In genomic region chr4:188127157-188127874, GRCh38 we compare ENCODE assay signal across 12 cellular contexts. TPM values are rescaled to one million over a fixed set of nuclear protein-coding genes. Genes with fewer than 3 reads are reported as not detected.
DNase-seq lines count a peak whose midpoint lies in the region; ATAC-seq and TF ChIP-seq lines count a peak whose summit lies in the region.
"Had no signal": no experiment of that assay in that cellular context is flagged by ENCODE, and none has a peak within 500 bp of the region (broad histone marks: within the 10 kb centered on the region; RNA-seq: fewer than 3 reads in every experiment).

No MANE protein-coding gene starts in this region.

- H3K27me3 ChIP-seq in MG63, result no peaks in the 10 kb centered on the region
- no peaks in the 10 kb centered on the region for H3K27me3 ChIP-seq in osteoblast (ENCODE audit: insufficient read depth, low read length)
- no peaks in the 10 kb centered on the region for H3K27me3 ChIP-seq in tibial nerve
- H3K27me3 ChIP-seq: dorsolateral prefrontal cortex had no signal

- H3K79me2 ChIP-seq in osteoblast (ENCODE audit: insufficient read depth, low read length), result no peaks in the 10 kb centered on the region

- H3K4me1 Mint-ChIP-seq in Calu3 (ENCODE audit: low read depth, unreplicated experiment) (peaks cover 10% of the 10 kb centered on the region), T-cell (no peaks in the 10 kb centered on the region)

- H3K4me3 Mint-ChIP-seq in Calu3 (ENCODE audit: low read depth, unreplicated experiment), result peak overlapping the region; percentile 25
- H3K4me3 Mint-ChIP-seq in T-cell, result no peak overlapping the region

- peaks cover 13% of the 10 kb centered on the region for H3K4me1 ChIP-seq in osteoblast (ENCODE audit: insufficient read depth, low read length)
- no peaks in the 10 kb centered on the region for H3K4me1 ChIP-seq in tibial nerve

- in situ Hi-C loops in KBM-7 (cut with MboI; ENCODE audit: low pct_unique_long_range_greater_than_20kb, low sequenced_read_pairs), result no loop called here

- H3K27me3 Mint-ChIP-seq in Calu3 (ENCODE audit: unreplicated experiment) (no peaks in the 10 kb centered on the region), T-cell (no peaks in the 10 kb centered on the region)

- BruUV-seq in Calu3 (replicated peaks; lab: Mats Ljungman, UMichigan), result no TSS peak

- no peak for TF ChIP-seq EP300 in tibial nerve (IDR thresholded peaks at IDR 0.05)

- H3K36me3 ChIP-seq in MG63, result no peaks in the 10 kb centered on the region
- H3K36me3 ChIP-seq in osteoblast (ENCODE audit: insufficient read depth, low read length), result no peaks in the 10 kb centered on the region
- H3K36me3 ChIP-seq in tibial nerve, result no peaks in the 10 kb centered on the region

- H3K27ac ChIP-seq in osteoblast (ENCODE audit: low read depth, low read length) (peak overlapping the region; percentile 32), tibial nerve (no peak overlapping the region)
- H3K27ac ChIP-seq: SK-N-MC had no signal

- H2AFZ ChIP-seq in osteoblast (ENCODE audit: low read length), result no peak overlapping the region

- DNase-seq in Calu3 (peak; percentile 41), MG63 (peak; percentile 61), dedifferentiated amniotic fluid mesenchymal stem cell (ENCODE audit: extremely low spot score) (peak; percentile 82), osteoblast (ENCODE audit: insufficient read length, low spot score, missing footprints) (peak; percentile 71), T-cell (no peak), NCI-H1048 (lab: John Stamatoyannopoulos, UW) (no peak), tibial nerve (ENCODE audit: low spot score in 2 of 2) (no peak), KBM-7 (no peak)
- DNase-seq: activated T-cell treated with anti-CD3 and anti-CD28 coated beads, Interleukin-2, amount 50 U/mL, for 1 hour; NCI-H1436 had no signal

- TF ChIP-seq POLR2A in tibial nerve (IDR thresholded peaks at IDR 0.05), result no peak

- H3K9me3 Mint-ChIP-seq in Calu3 (ENCODE audit: low read depth, unreplicated experiment) (no peaks in the 10 kb centered on the region), T-cell (peaks cover 12 to 22% (median 20%) of the 10 kb centered on the region in 3 donors)

- no peaks in the 10 kb centered on the region for H4K20me1 ChIP-seq in osteoblast (ENCODE audit: insufficient read depth, low read length)

- TF ChIP-seq CTCF in Calu3 (IDR thresholded peaks at IDR 0.05; ENCODE audit: unreplicated experiment) (no peak), osteoblast (IDR thresholded peaks at IDR 0.05; ENCODE audit: extremely low read depth, low read depth, low read length) (no peak), tibial nerve (IDR thresholded peaks at IDR 0.05) (no peak)

- peak overlapping the region; percentile 57 for H3K4me2 ChIP-seq in osteoblast (ENCODE audit: insufficient read depth, low read length)

- intact Hi-C loops in Calu3 (cut with micrococcal nuclease; ENCODE audit: unreplicated experiment), result no loop called here

- H3K9me3 ChIP-seq in MG63 (no peaks in the 10 kb centered on the region), osteoblast (ENCODE audit: low read depth, low read length) (no peaks in the 10 kb centered on the region), tibial nerve (no peaks in the 10 kb centered on the region)

- POLR2A ChIA-PET in T-cell (lab: Charles Lee), result no interaction called here

- no peak for ATAC-seq in T-cell (replicated peaks in 1 of 4)

- H3K27ac Mint-ChIP-seq in Calu3 (ENCODE audit: unreplicated experiment) (peak overlapping the region; percentile 67), T-cell (no peak overlapping the region)

- CTCF ChIA-PET in Calu3 (lab: Charles Lee) (no interaction called here), T-cell (lab: Charles Lee) (no interaction called here)

- no peak overlapping the region for H3K4me3 ChIP-seq in MG63
- no peak overlapping the region for H3K4me3 ChIP-seq in osteoblast (ENCODE audit: insufficient read depth, low read length)
- no peak overlapping the region for H3K4me3 ChIP-seq in tibial nerve
- H3K4me3 ChIP-seq: dorsolateral prefrontal cortex, SK-N-MC had no signal

- 55 to 65% methylated on average over 6 of the region's 6 CpGs for WGBS in tibial nerve, 2 donors

- H3K36me3 Mint-ChIP-seq in Calu3 (ENCODE audit: insufficient read depth, unreplicated experiment) (peaks cover 5% of the 10 kb centered on the region), T-cell (no peaks in the 10 kb centered on the region)

RNA-seq across cellular contexts. Expression of gene TRIML1, which starts 11.9 kb away (rescaled TPM):
- total RNA-seq in Calu3 (2022), result not detected in 2 replicates
- not detected in 2 replicates for total RNA-seq in MG63 (2014; rRNA removed; shearing (Covaris generic); ENCODE audit: low replicate concordance)
- total RNA-seq in osteoblast, result not detected in 2 replicates
- total RNA-seq in T-cell, result not detected
- total RNA-seq in tibial nerve, result not detected
- total RNA-seq: dorsolateral prefrontal cortex had no signal

RNA-seq across cellular contexts. Expression of gene TRIML2, which starts 17.9 kb away (rescaled TPM):
- total RNA-seq in Calu3 (2022) (not detected in 2 replicates), osteoblast (under 0.01 TPM in 1 of 2 replicates, not detected in the other), T-cell (not detected), tibial nerve (not detected)
- total RNA-seq in MG63 (2014; rRNA removed; shearing (Covaris generic); ENCODE audit: low replicate concordance), result not detected in 2 replicates

Comparison
In these comparisons a context has a peak if more than half of its experiments do, and no peak if none do; other contexts are left out.
1. DNase-seq: peak in Calu3 (single experiment), MG63 (single experiment), dedifferentiated amniotic fluid mesenchymal stem cell (single experiment) and osteoblast (single experiment); none in T-cell (0 of 34), NCI-H1048 (single experiment), tibial nerve (0 of 2) and KBM-7 (single experiment).